Comparison of ENCODE assay signal across 18 cellular contexts in genomic region chr10:24716295-24716694, GRCh38. TPM values are rescaled to one million over a fixed set of nuclear protein-coding genes. Genes with fewer than 3 reads are reported as not detected.
DNase-seq lines count a peak whose midpoint lies in the region; ATAC-seq and TF ChIP-seq lines count a peak whose summit lies in the region.
"Had no signal": no experiment of that assay in that cellular context is flagged by ENCODE, and none has a peak within 500 bp of the region (broad histone marks: within the 10 kb centered on the region; RNA-seq: fewer than 3 reads in every experiment).

No MANE protein-coding gene starts in this region.

- 46 to 51% methylated on average over 5 of the region's 5 CpGs for WGBS in thyroid gland, 2 donors
- 57 to 58% methylated on average over 5 of the region's 5 CpGs for WGBS in tibial nerve, 2 donors

- no peak for TF ChIP-seq EP300 in tibial nerve (IDR thresholded peaks at IDR 0.05)

- ATAC-seq in left colon (peak; percentile 93), HG03457 (IDR thresholded peaks at IDR 0.05; ENCODE audit: unreplicated experiment) (no peak), GM21515 (IDR thresholded peaks at IDR 0.05; ENCODE audit: unreplicated experiment) (no peak)
- ATAC-seq: CD8-positive, alpha-beta T cell; naive thymus-derived CD8-positive, alpha-beta T cell had no signal

- H3K4me3 ChIP-seq in thyroid gland (replicated peaks in 1 of 3) = no peak overlapping the region
- no peak overlapping the region for H3K4me3 ChIP-seq in tibial nerve
- H3K4me3 ChIP-seq: right lobe of liver, SK-N-MC had no signal

- TF ChIP-seq POLR2A in thyroid gland (IDR thresholded peaks at IDR 0.05) (no peak), tibial nerve (IDR thresholded peaks at IDR 0.05) (no peak)

- no peaks in the 10 kb centered on the region for H3K27me3 ChIP-seq in thyroid gland
- H3K27me3 ChIP-seq in tibial nerve = no peaks in the 10 kb centered on the region
- H3K27me3 ChIP-seq: right lobe of liver had no signal

- no peaks in the 10 kb centered on the region for H3K36me3 ChIP-seq in thyroid gland
- H3K36me3 ChIP-seq in tibial nerve = no peaks in the 10 kb centered on the region
- H3K36me3 ChIP-seq: right lobe of liver had no signal

- peak; percentile 53 for DNase-seq in NCI-H2171 treated with DMSO at 0.1 percent for 48 hours (lab: John Stamatoyannopoulos, UW)
- no peak for DNase-seq in NCI-H2171 (lab: John Stamatoyannopoulos, UW)
- peak; percentile 38 for DNase-seq in cerebellum (ENCODE audit: low spot score)
- DNase-seq in left colon = peak; percentile 63 to 74
- peak; percentile 11 to 31 for DNase-seq in thyroid gland
- no peak for DNase-seq in tibial nerve (ENCODE audit: low spot score in 2 of 2)
- DNase-seq: CD8-positive, alpha-beta T cell; GF-D8; kidney; MM.1S; naive thymus-derived CD8-positive, alpha-beta T cell; NK-92 treated with Interleukin-12 subunit alpha and Interleukin-12 subunit beta, amount 100 ng/mL, for 24 hours; right lobe of liver; stimulated activated naive CD4-positive, alpha-beta T cell treated with Interleukin-2 at 50 U/mL for 16 hours had no signal

- no peak for TF ChIP-seq CTCF in thyroid gland (IDR thresholded peaks at IDR 0.05)
- TF ChIP-seq CTCF in tibial nerve (IDR thresholded peaks at IDR 0.05) = no peak

- H3K9me3 ChIP-seq in thyroid gland = no peaks in the 10 kb centered on the region
- no peaks in the 10 kb centered on the region for H3K9me3 ChIP-seq in tibial nerve
- H3K9me3 ChIP-seq: right lobe of liver had no signal

- H3K27ac ChIP-seq in thyroid gland = no peak overlapping the region
- H3K27ac ChIP-seq in tibial nerve = no peak overlapping the region
- H3K27ac ChIP-seq: 22Rv1, right lobe of liver, SK-N-MC had no signal

- H3K4me1 ChIP-seq in thyroid gland (peaks cover 38 to 40% of the 10 kb centered on the region in 2 donors), tibial nerve (peaks cover 0 to 80% (median 28%) of the 10 kb centered on the region in 4 donors)

- intact Hi-C loops in left colon (cut with DNase I, micrococcal nuclease) (no loop called here), thyroid gland (cut with DNase I) (no loop called here)

RNA-seq across cellular contexts. Expression of gene ARHGAP21, which starts 7.4 kb away (rescaled TPM):
- total RNA-seq in cerebellum (246 TPM), left colon (100 to 1,000 TPM; 101 to 102 TPM), thyroid gland (100 to 1,000 TPM in 1 of 4 donors, 10 to 100 TPM in 3; 83.2 to 118 (median 86.3) TPM), tibial nerve (100 to 1,000 TPM in 1 of 4 donors, 10 to 100 TPM in 3; 56.7 to 116 (median 80.2) TPM)

Comparison
In these comparisons a context has a peak if more than half of its experiments do, and no peak if none do; other contexts are left out.
1. DNase-seq: peak in NCI-H2171 treated with DMSO at 0.1 percent for 48 hours (single experiment), cerebellum (single experiment), left colon (2 of 2) and thyroid gland (2 of 2); none in NCI-H2171 (single experiment) and tibial nerve (0 of 2).